8 cellular contexts compared by ENCODE assay signal in genomic region chr1:84847253-84848247, GRCh38. TPM values are rescaled to one million over a fixed set of nuclear protein-coding genes. Genes with fewer than 3 reads are reported as not detected.
DNase-seq lines count a peak whose midpoint lies in the region; ATAC-seq and TF ChIP-seq lines count a peak whose summit lies in the region.

No MANE protein-coding gene starts in this region.

- H3K27ac ChIP-seq in 22Rv1, result peak overlapping the region; percentile 80

- no peak overlapping the region for H3K4me3 Mint-ChIP-seq in T-helper 17 cell

- H3K4me1 Mint-ChIP-seq in T-helper 17 cell, result peaks cover 17% of the 10 kb centered on the region

- TF ChIP-seq CTCF in 22Rv1 (IDR thresholded peaks at IDR 0.05), result no peak

- peak; percentile 91 for DNase-seq in NCI-H1105 (lab: John Stamatoyannopoulos, UW)
- peak in 1 of 3 donors; percentile 9 for DNase-seq in T-helper 17 cell
- DNase-seq in fibroblast of the conjunctiva (ENCODE audit: low read depth), result peak; percentile 96
- peak; percentile 41 for DNase-seq in pons (ENCODE audit: low spot score)
- DNase-seq in NAMALWA (ENCODE audit: low spot score), result no peak
- DNase-seq in NOMO-1 treated with dmso at 0.1 percent for 144 hours (lab: John Stamatoyannopoulos, UW; ENCODE audit: unreplicated experiment), result no peak

- peak overlapping the region; percentile 87 for H3K27ac Mint-ChIP-seq in T-helper 17 cell

- H3K9me3 ChIP-seq in T-helper 17 cell (ENCODE audit: control insufficient read depth, low read length, poor library complexity, severe bottlenecking), result no peaks in the 10 kb centered on the region

- no peaks in the 10 kb centered on the region for H3K36me3 Mint-ChIP-seq in T-helper 17 cell (ENCODE audit: low read depth)

- peaks cover 15% of the 10 kb centered on the region for H3K27me3 Mint-ChIP-seq in T-helper 17 cell

- peak; percentile 77 for ATAC-seq in GM18511 (IDR thresholded peaks at IDR 0.05; ENCODE audit: unreplicated experiment)
- peak; percentile 76 for ATAC-seq in T-helper 17 cell

RNA-seq across cellular contexts. Expression of gene LPAR3, which starts 45.5 kb away (rescaled TPM):
- total RNA-seq in T-helper 17 cell, result 1 to 10 TPM; 1.9 to 2.1 TPM

Comparison
In these comparisons a context has a peak if more than half of its experiments do, and no peak if none do; other contexts are left out.
1. DNase-seq: peak in NCI-H1105 (single experiment), fibroblast of the conjunctiva (single experiment) and pons (single experiment); none in NAMALWA (single experiment) and NOMO-1 treated with dmso at 0.1 percent for 144 hours (single experiment).